15 cellular contexts compared by ENCODE assay signal in genomic region chr15:85786778-85787114, GRCh38. TPM values are rescaled to one million over a fixed set of nuclear protein-coding genes. Genes with fewer than 3 reads are reported as not detected.
DNase-seq lines count a peak whose midpoint lies in the region; ATAC-seq and TF ChIP-seq lines count a peak whose summit lies in the region.
"Had no signal": no experiment of that assay in that cellular context is flagged by ENCODE, and none has a peak within 500 bp of the region (broad histone marks: within the 10 kb centered on the region; RNA-seq: fewer than 3 reads in every experiment).

No MANE protein-coding gene starts in this region.

- peaks cover 21% of the 10 kb centered on the region for H3K79me2 ChIP-seq in Loucy (ENCODE audit: insufficient read depth, low read length)

- peaks cover 3% of the 10 kb centered on the region for H3K36me3 Mint-ChIP-seq in CD4-positive, CD25-positive, alpha-beta regulatory T cell

- H4K20me1 ChIP-seq in Loucy (ENCODE audit: insufficient read depth, low read length, poor library complexity, severe bottlenecking) = no peaks in the 10 kb centered on the region

- peak overlapping the region in 2 of 3 donors; percentile 90 to 91 for H3K27ac Mint-ChIP-seq in CD4-positive, CD25-positive, alpha-beta regulatory T cell
- H3K27ac Mint-ChIP-seq: B cell had no signal

- H3K4me1 ChIP-seq in CD4-positive, CD25-positive, alpha-beta regulatory T cell (ENCODE audit: control insufficient read depth, insufficient read depth, low read length, poor library complexity, severe bottlenecking) = peaks cover 18% of the 10 kb centered on the region
- H3K4me1 ChIP-seq in Loucy (ENCODE audit: insufficient read depth, low read length, poor library complexity, severe bottlenecking) (peaks cover 21% of the 10 kb centered on the region), psoas muscle (peaks cover 52% of the 10 kb centered on the region)

- no peaks in the 10 kb centered on the region for H3F3A ChIP-seq in Loucy (ENCODE audit: low read depth)

- H2AFZ ChIP-seq in Loucy (ENCODE audit: low read length) = no peak overlapping the region

- no peak for DNase-seq in CD4-positive, CD25-positive, alpha-beta regulatory T cell
- DNase-seq in psoas muscle = no peak
- DNase-seq in NOMO-1 (lab: John Stamatoyannopoulos, UW; ENCODE audit: unreplicated experiment in 2 of 2) = no peak
- DNase-seq in dorsolateral prefrontal cortex = no peak
- DNase-seq: activated CD4-positive, alpha-beta T cell treated with anti-CD3 and anti-CD28 coated beads for 48 hours; GOT3 had no signal

- H3K9me3 Mint-ChIP-seq in CD4-positive, CD25-positive, alpha-beta regulatory T cell = no peaks in the 10 kb centered on the region
- H3K9me3 Mint-ChIP-seq: activated T-helper 2 cell treated with anti-CD3 and anti-CD28 coated beads, Interferon-gamma antibody, Interleukin-2, Interleukin-4, amounts not matched to agents 10 μg/mL and 5 μg/mL and 100 μg/mL, durations not matched to agents 14 hours and 24 hours and 36 hours; T-helper 1 cell treated with Interleukin-12 subunit alpha and Interleukin-12 subunit beta and Interleukin-4 antibody, amounts not matched to agents 30 μg/mL and 1 μg/mL, for 36 hours had no signal

- WGBS in psoas muscle, 3 donors = 82 to 84% (median 83%) methylated on average over 3 of the region's 3 CpGs

- H3K9me2 ChIP-seq in Loucy (replicated peaks; ENCODE audit: low read depth, low read length) = no peaks in the 10 kb centered on the region

- H3K4me3 Mint-ChIP-seq in CD4-positive, CD25-positive, alpha-beta regulatory T cell = peak overlapping the region in 1 of 4 donors; percentile 83
- H3K4me3 Mint-ChIP-seq: B cell had no signal

- ATAC-seq in CD4-positive, CD25-positive, alpha-beta regulatory T cell (ENCODE audit: low read depth in 2 of 2) = no peak
- ATAC-seq in psoas muscle (no peak), HG02852 (IDR thresholded peaks at IDR 0.05; ENCODE audit: unreplicated experiment) (no peak), HG03135 (IDR thresholded peaks at IDR 0.05; ENCODE audit: unreplicated experiment) (no peak)

- TF ChIP-seq CTCF in Loucy (conservative IDR thresholded peaks at IDR 0.05; ENCODE audit: low read length) (no peak), psoas muscle (IDR thresholded peaks at IDR 0.05) (no peak), dorsolateral prefrontal cortex (IDR thresholded peaks at IDR 0.05 in 54 of 56, conservative IDR thresholded peaks at IDR 0.05 in 2 of 56; ENCODE audit: low read depth in 1 of 56, partially characterized antibody in 56 of 56) (no peak)

- H3K9ac ChIP-seq in Loucy (ENCODE audit: low read depth, low read length, poor library complexity, severe bottlenecking) = peak overlapping the region; percentile 67

- peaks cover 6 to 68% (median 37%) of the 10 kb centered on the region in 4 donors for H3K4me1 Mint-ChIP-seq in CD4-positive, CD25-positive, alpha-beta regulatory T cell

- H3K27me3 Mint-ChIP-seq in CD4-positive, CD25-positive, alpha-beta regulatory T cell = no peaks in the 10 kb centered on the region
- H3K27me3 Mint-ChIP-seq: B cell had no signal

- H3K27ac ChIP-seq in CD4-positive, CD25-positive, alpha-beta regulatory T cell (ENCODE audit: insufficient read depth, low read length, poor library complexity, severe bottlenecking) = no peak overlapping the region
- H3K27ac ChIP-seq in cingulate gyrus (ENCODE audit: low read depth, low read length) (peak overlapping the region; percentile 3), psoas muscle (peak overlapping the region; percentile 89), dorsolateral prefrontal cortex (peak overlapping the region in 18 of 59 donors; percentile 15 to 70 (median 50))
- H3K27ac ChIP-seq: neutrophil had no signal

- no peaks in the 10 kb centered on the region for H3K27me3 ChIP-seq in CD4-positive, CD25-positive, alpha-beta regulatory T cell (ENCODE audit: control insufficient read depth, insufficient read depth, low read length)
- no peaks in the 10 kb centered on the region for H3K27me3 ChIP-seq in Loucy (ENCODE audit: insufficient read depth, low read length, poor library complexity, severe bottlenecking)
- H3K27me3 ChIP-seq in psoas muscle (ENCODE audit: insufficient read depth in 3 of 3, low read length in 2 of 3) = no peaks in the 10 kb centered on the region
- H3K27me3 ChIP-seq in dorsolateral prefrontal cortex = no peaks in the 10 kb centered on the region
- H3K27me3 ChIP-seq: heart right ventricle had no signal

- H3K4me3 ChIP-seq in CD4-positive, CD25-positive, alpha-beta regulatory T cell (ENCODE audit: low read depth, low read length) = no peak overlapping the region
- no peak overlapping the region for H3K4me3 ChIP-seq in Loucy (ENCODE audit: low read length, poor library complexity, severe bottlenecking)
- peak overlapping the region; percentile 32 for H3K4me3 ChIP-seq in psoas muscle
- peak overlapping the region in 1 of 59 donors; percentile 16 for H3K4me3 ChIP-seq in dorsolateral prefrontal cortex
- H3K4me3 ChIP-seq: heart right ventricle had no signal

- intact Hi-C loops in psoas muscle (cut with DNase I) (loop anchor here in 1 of 2 donors (5.0 kb wide), 1 partner anchor 376 kb away; no protein-coding TSS in a partner anchor), dorsolateral prefrontal cortex (cut with DNase I) (no loop called here)

- H3K4me2 ChIP-seq in Loucy (ENCODE audit: low read depth, low read length, poor library complexity, severe bottlenecking) = peak overlapping the region; percentile 75

- no peaks in the 10 kb centered on the region for H3K9me3 ChIP-seq in CD4-positive, CD25-positive, alpha-beta regulatory T cell (ENCODE audit: control insufficient read depth in 2 of 2, low read length in 2 of 2)
- H3K9me3 ChIP-seq in Loucy (ENCODE audit: insufficient read depth, low read depth, low read length) (no peaks in the 10 kb centered on the region), psoas muscle (no peaks in the 10 kb centered on the region)
- H3K9me3 ChIP-seq: heart right ventricle, neutrophil had no signal

- H3K36me3 ChIP-seq in CD4-positive, CD25-positive, alpha-beta regulatory T cell (ENCODE audit: control insufficient read depth, insufficient read depth, low read length) = no peaks in the 10 kb centered on the region
- H3K36me3 ChIP-seq in Loucy (ENCODE audit: insufficient read depth, low read length) (no peaks in the 10 kb centered on the region), psoas muscle (ENCODE audit: insufficient read depth in 1 of 2, low read depth in 1 of 2) (no peaks in the 10 kb centered on the region)
- H3K36me3 ChIP-seq: heart right ventricle, neutrophil had no signal

RNA-seq across cellular contexts. Expression of gene KLHL25, which starts 8.0 kb away (rescaled TPM):
- total RNA-seq in CD4-positive, CD25-positive, alpha-beta regulatory T cell = 8.8 TPM
- 1 to 10 TPM in 3 of 4 donors, under 1 TPM in 1; 0.76 to 2.7 (median 1.3) TPM for polyA plus RNA-seq in CD4-positive, CD25-positive, alpha-beta regulatory T cell
- total RNA-seq in psoas muscle (10 to 100 TPM in 2 of 4 donors, 1 to 10 TPM in 2; 5.5 to 15.7 (median 10.6) TPM), dorsolateral prefrontal cortex (10 to 100 TPM in 75 of 120 experiments, 1 to 10 TPM in 45; 6.4 to 24.6 (median 10.7) TPM)
- 10 to 100 TPM in 1 of 3 donors, 1 to 10 TPM in 2; 3.8 to 12.1 (median 6.8) TPM for polyA plus RNA-seq in psoas muscle
